In the genomic region with DNA sequence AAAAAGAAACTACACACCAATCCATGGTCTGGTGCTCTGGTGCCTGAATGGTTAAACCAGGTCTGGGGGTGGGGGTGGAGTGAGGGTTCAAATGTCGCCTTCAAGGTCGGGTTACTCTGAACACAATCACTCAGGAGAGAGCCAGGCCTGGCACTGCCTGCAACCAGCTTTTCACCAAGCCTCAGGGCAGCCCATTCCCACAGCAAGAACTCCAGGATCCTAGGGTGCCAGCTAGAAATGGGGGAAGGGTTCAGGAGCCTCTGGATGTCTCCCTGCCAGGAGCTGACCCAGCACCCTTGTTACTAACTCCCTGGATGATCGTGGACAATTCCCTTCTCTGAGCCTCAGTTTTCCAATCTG, we compare ENCODE assay signal across 12 cellular contexts. TPM values are rescaled to one million over a fixed set of nuclear protein-coding genes. Genes with fewer than 3 reads are reported as not detected.
DNase-seq lines count a peak whose midpoint lies in the region; ATAC-seq and TF ChIP-seq lines count a peak whose summit lies in the region.
"Had no signal": no experiment of that assay in that cellular context is flagged by ENCODE, and none has a peak within 500 bp of the region (broad histone marks: within the 10 kb centered on the region; RNA-seq: fewer than 3 reads in every experiment).

No MANE protein-coding gene starts in this region.

- TF ChIP-seq CTCF in epithelial cell of proximal tubule (conservative IDR thresholded peaks at IDR 0.05; ENCODE audit: low read depth, low read length): no peak
- no peak for TF ChIP-seq CTCF in upper lobe of right lung (IDR thresholded peaks at IDR 0.05)
- TF ChIP-seq CTCF in MM.1S (IDR thresholded peaks at IDR 0.05; ENCODE audit: low read length): no peak

- peaks cover 5% of the 10 kb centered on the region; the same call in 1 of the 2 replicates for H3F3A ChIP-seq in MM.1S (ENCODE audit: insufficient read depth, low read length)

- H3K27me3 ChIP-seq in muscle layer of duodenum (ENCODE audit: low read depth, low read length): no peaks in the 10 kb centered on the region
- no peaks in the 10 kb centered on the region for H3K27me3 ChIP-seq in upper lobe of right lung
- H3K27me3 ChIP-seq in MM.1S (replicated peaks; ENCODE audit: insufficient read depth, low read length): peaks cover under 1% of the 10 kb centered on the region; the same call in 1 of the 2 replicates

- ATAC-seq in upper lobe of right lung: no peak

- H3K4me3 Mint-ChIP-seq in activated CD4-positive, alpha-beta T cell treated with anti-CD3 and anti-CD28 coated beads, Interleukin-2, amount 10 ng/mL, durations not matched to agents 24 days and 14 days: no peak overlapping the region
- H3K4me3 Mint-ChIP-seq: activated naive CD4-positive, alpha-beta T cell treated with anti-CD3 and anti-CD28 coated beads, Interleukin-2, amount 50 U/mL, for 24 hours had no signal

- H4K20me1 ChIP-seq in MM.1S (ENCODE audit: insufficient read depth, low read length): no peaks in the 10 kb centered on the region

- peaks cover 4% of the 10 kb centered on the region; the same call in 1 of the 2 replicates for H3K79me2 ChIP-seq in MM.1S (ENCODE audit: low read length)

- H3K4me1 ChIP-seq in muscle layer of duodenum (ENCODE audit: control insufficient read depth in 1 of 2, insufficient read depth in 2 of 2, low read length in 2 of 2): peaks cover 56 to 69% of the 10 kb centered on the region in 2 donors
- peaks cover 97% of the 10 kb centered on the region for H3K4me1 ChIP-seq in upper lobe of right lung
- H3K4me1 ChIP-seq in MM.1S (ENCODE audit: low read length): peaks cover 28% of the 10 kb centered on the region

- H3K9me3 Mint-ChIP-seq in activated CD4-positive, alpha-beta T cell treated with anti-CD3 and anti-CD28 coated beads, Interleukin-2, amount 10 ng/mL, durations not matched to agents 24 days and 14 days: no peaks in the 10 kb centered on the region
- H3K9me3 Mint-ChIP-seq: activated naive CD4-positive, alpha-beta T cell treated with anti-CD3 and anti-CD28 coated beads, Interleukin-2, amount 50 U/mL, for 24 hours had no signal

- H3K4me3 ChIP-seq in epithelial cell of proximal tubule (ENCODE audit: low read depth, low read length) (peak overlapping the region; percentile 97), muscle layer of duodenum (ENCODE audit: low read depth in 1 of 2, low read length in 2 of 2) (peak overlapping the region; percentile 30 to 53), upper lobe of right lung (peak overlapping the region; percentile 67), MM.1S (ENCODE audit: low read length) (no peak overlapping the region)

- no peak overlapping the region for H3K4me2 ChIP-seq in MM.1S (ENCODE audit: low read depth, low read length)

- H3K27me3 Mint-ChIP-seq in activated CD4-positive, alpha-beta T cell treated with anti-CD3 and anti-CD28 coated beads, Interleukin-2, amount 10 ng/mL, durations not matched to agents 24 days and 14 days: no peaks in the 10 kb centered on the region

- intact Hi-C loops in activated CD4-positive, alpha-beta T cell treated with anti-CD3 and anti-CD28 coated beads, Interleukin-2, amount 10 ng/mL, durations not matched to agents 24 days and 14 days (cut with micrococcal nuclease): no loop called here
- intact Hi-C loops in upper lobe of right lung (cut with DNase I): no loop called here

- H3K9me2 ChIP-seq in MM.1S (replicated peaks; ENCODE audit: insufficient read depth, low read length): no peaks in the 10 kb centered on the region

- H3K27ac Mint-ChIP-seq in activated CD4-positive, alpha-beta T cell treated with anti-CD3 and anti-CD28 coated beads, Interleukin-2, amount 10 ng/mL, durations not matched to agents 24 days and 14 days: peak overlapping the region; percentile 29
- H3K27ac Mint-ChIP-seq: activated naive CD4-positive, alpha-beta T cell treated with anti-CD3 and anti-CD28 coated beads, Interleukin-2, amount 50 U/mL, for 24 hours had no signal

- H3K36me3 ChIP-seq in muscle layer of duodenum (ENCODE audit: control insufficient read depth in 1 of 2, insufficient read depth in 2 of 2, low read length in 2 of 2) (peaks cover 0 to 4% of the 10 kb centered on the region in 2 donors), upper lobe of right lung (peaks cover 27% of the 10 kb centered on the region), MM.1S (replicated peaks; ENCODE audit: insufficient read depth, low read length) (no peaks in the 10 kb centered on the region)

- H3K27ac ChIP-seq in muscle layer of duodenum (ENCODE audit: low read length) (peak overlapping the region; percentile 98), upper lobe of right lung (peak overlapping the region; percentile 86), MM.1S (ENCODE audit: low read length) (no peak overlapping the region)
- H3K27ac ChIP-seq: HL-60 had no signal

- DNase-seq in activated CD4-positive, alpha-beta T cell treated with anti-CD3 and anti-CD28 coated beads, Interleukin-2, amount 10 ng/mL, durations not matched to agents 24 days and 14 days: no peak
- DNase-seq in activated CD4-positive, alpha-beta T cell treated with anti-CD3 and anti-CD28 coated beads, Interleukin-2, amount 50 U/mL, for 4 hours: no peak
- DNase-seq in epithelial cell of proximal tubule (ENCODE audit: low read depth) (no peak), upper lobe of right lung (peak; percentile 51), NCI-H1092 treated with DMSO at 0.1 percent for 48 hours (lab: John Stamatoyannopoulos, UW) (no peak), COLO829 (ENCODE audit: low spot score) (no peak), MM.1S (no peak)
- DNase-seq: NCI-H524 treated with DMSO at 0.1 percent for 48 hours; stimulated activated CD4-positive, alpha-beta T cell treated with anti-CD3 and anti-CD28 coated beads, Interleukin-2, amount 100 ng/mL, for 48 hours had no signal

- H3K9me3 ChIP-seq in muscle layer of duodenum (ENCODE audit: control insufficient read depth in 1 of 2, low read length in 2 of 2) (no peaks in the 10 kb centered on the region), upper lobe of right lung (no peaks in the 10 kb centered on the region), MM.1S (replicated peaks; ENCODE audit: insufficient read depth, low read length) (no peaks in the 10 kb centered on the region)

- H3K36me3 Mint-ChIP-seq in activated CD4-positive, alpha-beta T cell treated with anti-CD3 and anti-CD28 coated beads, Interleukin-2, amount 10 ng/mL, durations not matched to agents 24 days and 14 days (ENCODE audit: low read depth): peaks cover 62% of the 10 kb centered on the region
- H3K36me3 Mint-ChIP-seq: activated naive CD4-positive, alpha-beta T cell treated with anti-CD3 and anti-CD28 coated beads, Interleukin-2, amount 50 U/mL, for 24 hours had no signal

- H2AFZ ChIP-seq in MM.1S (ENCODE audit: low read length): no peak overlapping the region

- no peak overlapping the region for H3K9ac ChIP-seq in MM.1S (ENCODE audit: low read length)

- H3K4me1 Mint-ChIP-seq in activated CD4-positive, alpha-beta T cell treated with anti-CD3 and anti-CD28 coated beads, Interleukin-2, amount 10 ng/mL, durations not matched to agents 24 days and 14 days: peaks cover 60% of the 10 kb centered on the region
- H3K4me1 Mint-ChIP-seq: activated naive CD4-positive, alpha-beta T cell treated with anti-CD3 and anti-CD28 coated beads, Interleukin-2, amount 50 U/mL, for 24 hours had no signal

RNA-seq across cellular contexts. Expression of gene SDC4, which starts 6.7 kb away (rescaled TPM):
- total RNA-seq in activated CD4-positive, alpha-beta T cell treated with anti-CD3 and anti-CD28 coated beads, Interleukin-2, amount 10 ng/mL, durations not matched to agents 24 days and 14 days: 177 and 185 TPM in 2 replicates
- total RNA-seq in epithelial cell of proximal tubule: 153 and 239 TPM in 2 replicates
- total RNA-seq in upper lobe of right lung: 345 TPM

RNA-seq across cellular contexts. Expression of gene SYS1, which starts 21.4 kb away (rescaled TPM):
- total RNA-seq in activated CD4-positive, alpha-beta T cell treated with anti-CD3 and anti-CD28 coated beads, Interleukin-2, amount 10 ng/mL, durations not matched to agents 24 days and 14 days: 24.4 and 26.2 TPM in 2 replicates
- total RNA-seq in epithelial cell of proximal tubule (22.6 and 30.3 TPM in 2 replicates), upper lobe of right lung (46.5 TPM)

RNA-seq across cellular contexts. Expression of gene MATN4, which starts 33.5 kb away (rescaled TPM):
- total RNA-seq in activated CD4-positive, alpha-beta T cell treated with anti-CD3 and anti-CD28 coated beads, Interleukin-2, amount 10 ng/mL, durations not matched to agents 24 days and 14 days: 1.2 and 1.5 TPM in 2 replicates
- total RNA-seq in epithelial cell of proximal tubule (not detected in 2 replicates), upper lobe of right lung (0.29 TPM)

RNA-seq across cellular contexts. Expression of gene RBPJL, which starts 34.9 kb away (rescaled TPM):
- not detected in 2 replicates for total RNA-seq in activated CD4-positive, alpha-beta T cell treated with anti-CD3 and anti-CD28 coated beads, Interleukin-2, amount 10 ng/mL, durations not matched to agents 24 days and 14 days
- total RNA-seq in epithelial cell of proximal tubule (not detected in 2 replicates), upper lobe of right lung (not detected)

RNA-seq across cellular contexts. Expression of gene TP53TG5, which starts 36.6 kb away (rescaled TPM):
- 0.12 TPM in 1 of 2 replicates, not detected in the other for total RNA-seq in activated CD4-positive, alpha-beta T cell treated with anti-CD3 and anti-CD28 coated beads, Interleukin-2, amount 10 ng/mL, durations not matched to agents 24 days and 14 days
- total RNA-seq in epithelial cell of proximal tubule (not detected in 2 replicates), upper lobe of right lung (not detected)
